In the genomic region with DNA sequence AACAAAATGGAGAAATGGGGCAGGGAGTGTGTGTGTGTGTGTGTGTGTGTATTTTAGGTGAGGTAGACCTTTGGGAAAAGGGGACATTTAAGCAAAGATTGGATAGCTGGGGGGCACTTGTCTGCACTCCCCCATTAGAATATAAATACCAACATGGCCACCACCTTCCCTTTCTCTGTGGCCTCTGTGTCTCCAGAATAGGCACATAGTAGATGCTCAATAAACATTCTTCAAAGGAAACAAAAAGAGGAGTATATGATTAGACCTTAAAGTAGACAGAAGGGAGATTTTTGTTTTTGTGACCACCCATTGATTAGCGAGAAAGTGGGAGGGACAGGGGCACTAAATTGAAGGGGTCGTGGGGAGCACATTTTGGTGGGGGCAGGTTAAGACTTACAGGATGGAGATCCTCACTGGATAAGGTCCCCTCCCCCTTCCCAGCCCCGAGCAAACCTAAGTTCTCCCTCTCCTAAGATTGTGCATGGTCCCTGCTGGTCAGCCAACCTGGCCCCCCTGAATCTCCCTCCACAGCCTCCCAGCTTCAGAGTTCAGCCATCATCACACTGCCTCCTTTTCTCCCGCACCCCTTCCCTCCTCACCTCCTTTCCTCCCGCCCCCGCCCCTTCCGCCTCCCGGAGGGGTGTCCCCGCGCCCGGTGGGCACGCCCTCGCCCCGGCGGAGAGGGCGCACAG, we compare ENCODE assay signal across 8 cellular contexts. TPM values are rescaled to one million over a fixed set of nuclear protein-coding genes. Genes with fewer than 3 reads are reported as not detected.
DNase-seq lines count a peak whose midpoint lies in the region; ATAC-seq, FAIRE-seq and TF ChIP-seq lines count a peak whose summit lies in the region.

No MANE protein-coding gene starts in this region.

- no peak for TF ChIP-seq RAD21 in A549 (conservative IDR thresholded peaks at IDR 0.05 in 1 of 2, IDR thresholded peaks at IDR 0.05 in 1 of 2)

- no peaks in the 10 kb centered on the region for H3K36me3 Mint-ChIP-seq in nephron (ENCODE audit: low read depth)

- H3K4me2 ChIP-seq in A549 (peak overlapping the region; percentile 76), MM.1S (ENCODE audit: low read depth, low read length) (peak overlapping the region; percentile 96; the same call in 1 of the 2 replicates)

- POLR2A ChIA-PET in A549 (lab: Yijun Ruan, JAX), result no interaction called here

- no peaks in the 10 kb centered on the region for H3K9me2 ChIP-seq in MM.1S (replicated peaks; ENCODE audit: insufficient read depth, low read length)

- FAIRE-seq in A549 (lab: Jason Lieb, UNC), result no peak

- CTCF ChIA-PET in A549 (lab: Yijun Ruan, JAX), result interaction anchor here (0.9 kb wide), 1 partner anchor 34 kb away, joined by 3 read pairs; no protein-coding TSS in a partner anchor

- no peaks in the 10 kb centered on the region for H4K20me1 ChIP-seq in MM.1S (ENCODE audit: insufficient read depth, low read length)

- H3K36me3 ChIP-seq in MM.1S (replicated peaks; ENCODE audit: insufficient read depth, low read length), result no peaks in the 10 kb centered on the region
- no peaks in the 10 kb centered on the region for H3K36me3 ChIP-seq in effector memory CD4-positive, alpha-beta T cell (ENCODE audit: control insufficient read depth, insufficient read depth, low read length)

- H3K4me1 ChIP-seq in A549 (peaks cover 7% of the 10 kb centered on the region; the same call in 1 of the 3 replicates), MM.1S (ENCODE audit: low read length) (no peaks in the 10 kb centered on the region)
- peaks cover 6% of the 10 kb centered on the region for H3K4me1 ChIP-seq in effector memory CD4-positive, alpha-beta T cell (ENCODE audit: control insufficient read depth, insufficient read depth, low read length, poor library complexity, severe bottlenecking)

- WGBS in A549 (ENCODE audit: missing lambda C conversion rate), result 7% methylated on average over 3 of the region's 16 CpGs

- peak overlapping the region; percentile 42; the same call in 1 of the 2 replicates for H3K9ac ChIP-seq in MM.1S (ENCODE audit: low read length)

- no peaks in the 10 kb centered on the region for H3K79me2 ChIP-seq in MM.1S (ENCODE audit: low read length)

- no peak for TF ChIP-seq POLR2A in A549 (IDR thresholded peaks at IDR 0.05; ENCODE audit: low read length)

- H3K4me1 Mint-ChIP-seq in nephron, result peaks cover 7% of the 10 kb centered on the region

- H2AFZ ChIP-seq in MM.1S (ENCODE audit: low read length), result peak overlapping the region; percentile 85

- H3K4me3 ChIP-seq in A549 (peak overlapping the region; percentile 44), MM.1S (ENCODE audit: low read length) (peak overlapping the region; percentile 78)
- H3K4me3 ChIP-seq in effector memory CD4-positive, alpha-beta T cell (ENCODE audit: insufficient read depth, low read depth, low read length, poor library complexity, severe bottlenecking), result peak overlapping the region; percentile 69

- H3K27ac Mint-ChIP-seq in nephron, result peak overlapping the region; percentile 91 to 96 (median 95)

- TF ChIP-seq CTCF in A549 (IDR thresholded peaks at IDR 0.05), result no peak
- TF ChIP-seq CTCF in MM.1S (IDR thresholded peaks at IDR 0.05; ENCODE audit: low read length), result no peak
- no peak for TF ChIP-seq CTCF in nephron (IDR thresholded peaks at IDR 0.05; ENCODE audit: unreplicated experiment in 3 of 3)

- peak overlapping the region; percentile 76 to 88 (median 83) for H3K4me3 Mint-ChIP-seq in nephron

- no peaks in the 10 kb centered on the region for H3F3A ChIP-seq in MM.1S (ENCODE audit: insufficient read depth, low read length)

- ATAC-seq in A549, result no peak
- no peak for ATAC-seq in HG03571 (IDR thresholded peaks at IDR 0.05; ENCODE audit: unreplicated experiment)

- no peaks in the 10 kb centered on the region for H3K9me3 Mint-ChIP-seq in nephron

- H3K9me3 ChIP-seq in A549 (no peaks in the 10 kb centered on the region), MM.1S (replicated peaks; ENCODE audit: insufficient read depth, low read length) (no peaks in the 10 kb centered on the region)
- H3K9me3 ChIP-seq in effector memory CD4-positive, alpha-beta T cell (ENCODE audit: control insufficient read depth, low read length), result no peaks in the 10 kb centered on the region

- TF ChIP-seq EP300 in A549 (IDR thresholded peaks at IDR 0.05), result no peak

- DNase-seq in A549 (ENCODE audit: low read depth in 1 of 2, low spot score in 1 of 2) (no peak), MM.1S (no peak), NCI-H510A treated with DMSO at 0.1 percent for 48 hours (lab: John Stamatoyannopoulos, UW) (no peak), NCI-H1417 (lab: John Stamatoyannopoulos, UW) (no peak), ACHN (no peak)
- no peak for DNase-seq in effector memory CD4-positive, alpha-beta T cell

- H3K27me3 ChIP-seq in MM.1S (replicated peaks; ENCODE audit: insufficient read depth, low read length), result no peaks in the 10 kb centered on the region
- H3K27me3 ChIP-seq in effector memory CD4-positive, alpha-beta T cell (replicated peaks; ENCODE audit: control insufficient read depth, insufficient read depth, low read length, poor library complexity, severe bottlenecking), result no peaks in the 10 kb centered on the region

- in situ Hi-C loops in ACHN (cut with HindIII; ENCODE audit: low pct_ligation_motif_present, low pct_unique_long_range_greater_than_20kb, low sequenced_read_pairs), result no loop called here

- H3K27ac ChIP-seq in A549, result no peak overlapping the region
- H3K27ac ChIP-seq in MM.1S (ENCODE audit: low read length), result no peak overlapping the region
- H3K27ac ChIP-seq in effector memory CD4-positive, alpha-beta T cell (ENCODE audit: insufficient read depth, low read length, poor library complexity, severe bottlenecking), result peak overlapping the region; percentile 87

- H3K27me3 Mint-ChIP-seq in nephron (ENCODE audit: low read depth), result peaks cover 4% of the 10 kb centered on the region

TF ChIP-seq in A549, 52 proteins besides CTCF, POLR2A, EP300 and RAD21:
- TF ChIP-seq ZNF302 (CRISPR knock-in tag; IDR thresholded peaks at IDR 0.05) (no peak), NR3C1 (IDR thresholded peaks at IDR 0.05) (no peak), MYC (IDR thresholded peaks at IDR 0.05; ENCODE audit: borderline replicate concordance, low read length) (no peak)

RNA-seq across cellular contexts. Expression of gene TSHZ2, which starts 0.5 kb away (rescaled TPM):
- polyA plus RNA-seq in A549 (2011; rRNA removed) (not detected in 2 replicates), A549 (2017; fragmentation: RNase III; extraction: RNeasy Plus Mini Kit Qiagen cat#74134 plus additional on column Dnase treatment) (not detected in 3 replicates)
- polyA plus RNA-seq in A549 (2012; cell fraction: cytosol; rRNA removed), result not detected in 2 replicates
- not detected in 2 replicates for polyA plus RNA-seq in A549 (2012; cell fraction: nucleus; rRNA removed)
- polyA minus RNA-seq in A549 (2011; rRNA and poly(A)+ RNA removed), result not detected in 2 replicates
